Comparison of ENCODE assay signal across 17 cellular contexts in the genomic region with DNA sequence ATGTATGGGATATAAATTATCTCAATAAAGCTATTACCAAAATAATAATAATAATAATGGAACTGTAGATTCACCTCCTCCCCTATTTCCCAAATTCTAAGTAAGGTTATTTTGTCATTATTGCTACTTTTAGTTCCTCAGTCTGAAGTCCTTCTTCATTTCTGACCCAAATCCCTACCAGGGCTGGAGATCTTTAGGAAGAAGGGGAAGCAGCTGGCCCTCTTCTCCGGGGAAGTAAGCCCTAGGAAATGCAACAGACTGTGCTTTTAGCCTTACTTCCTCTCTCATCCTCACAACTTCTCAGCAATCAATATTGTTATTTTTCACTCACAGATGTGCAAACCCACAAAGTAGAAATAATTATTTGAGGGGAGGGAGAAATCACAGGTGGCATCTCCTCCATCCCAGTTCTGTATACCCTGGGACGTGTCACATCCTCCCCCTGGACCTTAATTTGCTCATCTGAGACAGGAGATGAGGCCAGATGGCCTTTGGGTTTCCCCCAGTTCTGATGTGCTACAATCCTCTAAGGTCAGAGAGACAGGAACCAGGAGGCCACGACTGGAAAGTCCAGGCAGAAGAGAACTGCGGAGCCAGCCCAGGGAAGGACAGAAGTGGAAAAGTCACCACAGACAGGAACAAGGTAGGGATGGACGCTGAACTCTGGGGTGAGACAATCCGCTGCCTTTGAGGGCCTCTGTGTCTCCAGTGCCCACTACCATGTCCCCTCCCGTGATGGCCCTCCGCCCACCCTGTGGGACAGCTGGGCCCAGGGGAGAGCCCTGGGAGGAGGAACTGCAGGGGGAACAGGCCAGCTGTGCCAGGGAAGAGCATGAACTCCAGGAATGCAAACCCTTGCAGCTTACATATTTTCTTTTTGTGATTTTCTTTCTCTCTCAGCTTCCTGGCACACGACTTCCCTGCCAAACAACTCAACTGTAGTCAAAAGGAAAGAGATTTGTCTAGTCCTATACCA. TPM values are rescaled to one million over a fixed set of nuclear protein-coding genes. Genes with fewer than 3 reads are reported as not detected.
A peak's percentile ranks its signal among the peaks of the same experiment; 100 is the strongest.
DNase-seq lines count a peak whose midpoint lies in the region; ATAC-seq and TF ChIP-seq lines count a peak whose summit lies in the region.
"Had no signal": no experiment of that assay in that cellular context is flagged by ENCODE, and none has a peak within 500 bp of the region (broad histone marks: within the 10 kb centered on the region; RNA-seq: fewer than 3 reads in every experiment).

No MANE protein-coding gene starts in this region.

- H3K27ac Mint-ChIP-seq in activated T-helper 17 cell treated with anti-CD3 and anti-CD28 coated beads, Interleukin-2, amount 50 U/mL, for 72 hours, result no peak overlapping the region
- H3K27ac Mint-ChIP-seq: activated naive CD4-positive, alpha-beta T cell treated with anti-CD3 and anti-CD28 coated beads, Interleukin-2, amount 50 U/mL, for 24 hours; immature natural killer cell had no signal

- no peak overlapping the region for H3K4me3 Mint-ChIP-seq in activated T-helper 17 cell treated with anti-CD3 and anti-CD28 coated beads, Interleukin-2, amount 50 U/mL, for 72 hours
- H3K4me3 Mint-ChIP-seq: activated naive CD4-positive, alpha-beta T cell treated with anti-CD3 and anti-CD28 coated beads, Interleukin-2, amount 50 U/mL, for 24 hours; central memory CD8-positive, alpha-beta T cell; immature natural killer cell had no signal

- no peak for TF ChIP-seq POLR2A in Peyer's patch (IDR thresholded peaks at IDR 0.05)

- H3K27me3 Mint-ChIP-seq in activated T-helper 17 cell treated with anti-CD3 and anti-CD28 coated beads, Interleukin-2, amount 50 U/mL, for 72 hours, result no peaks in the 10 kb centered on the region
- H3K27me3 Mint-ChIP-seq: activated naive CD4-positive, alpha-beta T cell treated with anti-CD3 and anti-CD28 coated beads, Interleukin-2, amount 50 U/mL, for 24 hours; central memory CD8-positive, alpha-beta T cell had no signal

- no peaks in the 10 kb centered on the region for H3K27me3 ChIP-seq in BLaER1 treated with 17β-estradiol and CSF1 and Interleukin-3, amounts not matched to agents 10 nM and 100 nM
- no peaks in the 10 kb centered on the region for H3K27me3 ChIP-seq in Peyer's patch
- H3K27me3 ChIP-seq in BE2C, result no peaks in the 10 kb centered on the region
- no peaks in the 10 kb centered on the region for H3K27me3 ChIP-seq in foreskin keratinocyte

- peaks cover 0 to 5% (median 0%) of the 10 kb centered on the region in 11 experiments; a peak in 2 of 22 replicates for H4K20me1 ChIP-seq in BLaER1 treated with 17β-estradiol and CSF1 and Interleukin-3, amounts not matched to agents 10 nM and 100 nM

- H3K9me3 ChIP-seq in BLaER1 treated with 17β-estradiol and CSF1 and Interleukin-3, amounts not matched to agents 10 nM and 100 nM (replicated peaks in 1 of 11), result no peaks in the 10 kb centered on the region
- H3K9me3 ChIP-seq in Peyer's patch (no peaks in the 10 kb centered on the region), BE2C (no peaks in the 10 kb centered on the region)

- peaks cover 81 to 100% (median 95%) of the 10 kb centered on the region in 10 experiments for H3K4me1 ChIP-seq in BLaER1 treated with 17β-estradiol and CSF1 and Interleukin-3, amounts not matched to agents 10 nM and 100 nM
- peaks cover 0 to 30% (median 0%) of the 10 kb centered on the region in 4 donors for H3K4me1 ChIP-seq in Peyer's patch
- no peaks in the 10 kb centered on the region for H3K4me1 ChIP-seq in BE2C
- no peaks in the 10 kb centered on the region for H3K4me1 ChIP-seq in foreskin keratinocyte

- H3K4me3 ChIP-seq in BLaER1 treated with 17β-estradiol and CSF1 and Interleukin-3, amounts not matched to agents 10 nM and 100 nM, result peak overlapping the region in 9 of 10 experiments; percentile 6 to 57 (median 46); a peak in 16 of 20 replicates
- H3K4me3 ChIP-seq in Peyer's patch (no peak overlapping the region), BE2C (ENCODE audit: low read depth, low read length) (no peak overlapping the region)

- no peak for DNase-seq in Peyer's patch
- no peak for DNase-seq in left cardiac atrium
- DNase-seq in pons (ENCODE audit: low spot score), result peak; percentile 61
- no peak for DNase-seq in BE2C
- DNase-seq in foreskin keratinocyte, result no peak
- no peak for DNase-seq in NCI-H128 (lab: John Stamatoyannopoulos, UW; ENCODE audit: unreplicated experiment)
- DNase-seq: activated CD4-positive, alpha-beta T cell treated with anti-CD3 and anti-CD28 coated beads, Interleukin-2, amount 50 U/mL, for 48 hours; immature natural killer cell; NCI-H1930; OCI-M1; T-helper 2 cell had no signal

- TF ChIP-seq CTCF in Peyer's patch (IDR thresholded peaks at IDR 0.05) (no peak), BE2C (IDR thresholded peaks at IDR 0.05; ENCODE audit: low read depth, low read length) (no peak), foreskin keratinocyte (conservative IDR thresholded peaks at IDR 0.05) (no peak)

- H3K9ac ChIP-seq in BLaER1 treated with 17β-estradiol and CSF1 and Interleukin-3, amounts not matched to agents 10 nM and 100 nM, result peak overlapping the region; percentile 56 to 78 (median 61); a peak in 20 of 22 replicates

- peak overlapping the region; percentile 78 to 99 (median 87) for H3K4me2 ChIP-seq in BLaER1 treated with 17β-estradiol and CSF1 and Interleukin-3, amounts not matched to agents 10 nM and 100 nM

- peak overlapping the region; percentile 57 to 86 (median 72) for H3K27ac ChIP-seq in BLaER1 treated with 17β-estradiol and CSF1 and Interleukin-3, amounts not matched to agents 10 nM and 100 nM
- H3K27ac ChIP-seq in Peyer's patch (peak overlapping the region in 3 of 4 donors; percentile 19 to 35 (median 35)), foreskin keratinocyte (no peak overlapping the region)

- peak; percentile 16 to 30 for ATAC-seq in left cardiac atrium
- ATAC-seq in foreskin keratinocyte, result no peak
- ATAC-seq in activated T-helper 17 cell treated with anti-CD3 and anti-CD28 coated beads, Interleukin-2, amount 50 U/mL, for 72 hours (replicated peaks), result no peak

- peaks cover 6% of the 10 kb centered on the region for H3K4me1 Mint-ChIP-seq in activated T-helper 17 cell treated with anti-CD3 and anti-CD28 coated beads, Interleukin-2, amount 50 U/mL, for 72 hours

- no peaks in the 10 kb centered on the region for H3K36me3 Mint-ChIP-seq in activated T-helper 17 cell treated with anti-CD3 and anti-CD28 coated beads, Interleukin-2, amount 50 U/mL, for 72 hours (ENCODE audit: low read depth)
- H3K36me3 Mint-ChIP-seq: activated naive CD4-positive, alpha-beta T cell treated with anti-CD3 and anti-CD28 coated beads, Interleukin-2, amount 50 U/mL, for 24 hours; immature natural killer cell had no signal

- intact Hi-C loops in left cardiac atrium (cut with DNase I), result no loop called here

- H3K36me3 ChIP-seq in BLaER1 treated with 17β-estradiol and CSF1 and Interleukin-3, amounts not matched to agents 10 nM and 100 nM, result peaks cover 0 to 7% (median 0%) of the 10 kb centered on the region in 11 experiments; a peak in 2 of 22 replicates
- H3K36me3 ChIP-seq in Peyer's patch (no peaks in the 10 kb centered on the region), BE2C (no peaks in the 10 kb centered on the region)

- no peaks in the 10 kb centered on the region for H3K9me3 Mint-ChIP-seq in activated T-helper 17 cell treated with anti-CD3 and anti-CD28 coated beads, Interleukin-2, amount 50 U/mL, for 72 hours
- H3K9me3 Mint-ChIP-seq: activated naive CD4-positive, alpha-beta T cell treated with anti-CD3 and anti-CD28 coated beads, Interleukin-2, amount 50 U/mL, for 24 hours; central memory CD8-positive, alpha-beta T cell; immature natural killer cell had no signal

RNA-seq across cellular contexts. Expression of a gene that starts 10.6 kb away (rescaled TPM):
- total RNA-seq in Peyer's patch, result 100 to 1,000 TPM in 3 of 4 donors, 10 to 100 TPM in 1; 90.8 to 547 (median 393) TPM
- total RNA-seq in left cardiac atrium, result 100 to 1,000 TPM in 1 of 2 donors, 10 to 100 TPM in 1; 89.6 to 117 TPM
- 15.8 TPM for polyA plus RNA-seq in BE2C (2012; ENCODE audit: insufficient read depth, insufficient read length, low read depth)
- 125 and 135 TPM in 2 replicates for total RNA-seq in foreskin keratinocyte
- polyA plus RNA-seq in foreskin keratinocyte, result 113 TPM in 2 replicates
- total RNA-seq in activated T-helper 17 cell treated with anti-CD3 and anti-CD28 coated beads, Interleukin-2, amount 50 U/mL, for 72 hours, result 10 to 100 TPM; 42.1 to 74.1 TPM

RNA-seq across cellular contexts. Expression of a gene that starts 22.9 kb away (rescaled TPM):
- total RNA-seq in Peyer's patch, result 100 to 1,000 TPM in 3 of 4 donors, 10 to 100 TPM in 1; 93.3 to 275 (median 143) TPM
- total RNA-seq in left cardiac atrium, result 1 to 10 TPM in 1 of 2 donors, under 1 TPM in 1; 0.85 to 3.5 TPM
- polyA plus RNA-seq in BE2C (2012; ENCODE audit: insufficient read depth, insufficient read length, low read depth), result not detected
- total RNA-seq in foreskin keratinocyte, result 1.1 and 3.2 TPM in 2 replicates
- 1.2 and 3.2 TPM in 2 replicates for polyA plus RNA-seq in foreskin keratinocyte
- total RNA-seq in activated T-helper 17 cell treated with anti-CD3 and anti-CD28 coated beads, Interleukin-2, amount 50 U/mL, for 72 hours, result 1 to 10 TPM in 1 of 2 donors, not detected in 1; 1.6 TPM
- polyA plus RNA-seq: neural cell had no signal

RNA-seq across cellular contexts. Expression of a gene that starts 31.5 kb away (rescaled TPM):
- 100 to 1,000 TPM; 113 to 313 (median 294) TPM for total RNA-seq in Peyer's patch
- 10 to 100 TPM; 40.4 to 66.6 TPM for total RNA-seq in left cardiac atrium
- 1.2 TPM for polyA plus RNA-seq in BE2C (2012; ENCODE audit: insufficient read depth, insufficient read length, low read depth)
- total RNA-seq in foreskin keratinocyte, result 112 and 121 TPM in 2 replicates
- polyA plus RNA-seq in foreskin keratinocyte, result 119 and 138 TPM in 2 replicates
- under 1 TPM; 0.56 to 0.61 TPM for total RNA-seq in activated T-helper 17 cell treated with anti-CD3 and anti-CD28 coated beads, Interleukin-2, amount 50 U/mL, for 72 hours
- polyA plus RNA-seq: neural cell had no signal

RNA-seq across cellular contexts. Expression of a gene that starts 42.0 kb away (rescaled TPM):
- total RNA-seq in Peyer's patch, result 100 to 1,000 TPM; 145 to 543 (median 176) TPM
- total RNA-seq in left cardiac atrium, result 1 to 10 TPM; 5.0 to 6.8 TPM
- polyA plus RNA-seq in BE2C (2012; ENCODE audit: insufficient read depth, insufficient read length, low read depth), result 0.23 TPM
- 3.3 and 4.5 TPM in 2 replicates for total RNA-seq in foreskin keratinocyte
- 3.5 and 3.6 TPM in 2 replicates for polyA plus RNA-seq in foreskin keratinocyte
- not detected for total RNA-seq in activated T-helper 17 cell treated with anti-CD3 and anti-CD28 coated beads, Interleukin-2, amount 50 U/mL, for 72 hours
- total RNA-seq: Daoy had no signal
- polyA plus RNA-seq: neural cell had no signal

Comparison
In these comparisons a context has a peak if more than half of its experiments do, and no peak if none do; other contexts are left out.
1. H3K4me3 ChIP-seq: peak in BLaER1 treated with 17β-estradiol and CSF1 and Interleukin-3, amounts not matched to agents 10 nM and 100 nM (9 of 10); none in Peyer's patch (0 of 4) and BE2C (single experiment).
2. ATAC-seq: peak in left cardiac atrium (2 of 2); none in foreskin keratinocyte (single experiment) and activated T-helper 17 cell treated with anti-CD3 and anti-CD28 coated beads, Interleukin-2, amount 50 U/mL, for 72 hours (single experiment).
3. RNA of a gene that starts 22.9 kb away (total RNA-seq): 93.3 to 275 TPM in Peyer's patch; 0.85 to 3.5 TPM in left cardiac atrium, 1.1 to 3.2 TPM in foreskin keratinocyte and 1.6 TPM in activated T-helper 17 cell treated with anti-CD3 and anti-CD28 coated beads, Interleukin-2, amount 50 U/mL, for 72 hours; every median in the first group is over 10 times any median in the second.
4. RNA of a gene that starts 31.5 kb away (total RNA-seq): 113 to 313 TPM in Peyer's patch, 112 to 121 TPM in foreskin keratinocyte and 40.4 to 66.6 TPM in left cardiac atrium; 0.56 to 0.61 TPM in activated T-helper 17 cell treated with anti-CD3 and anti-CD28 coated beads, Interleukin-2, amount 50 U/mL, for 72 hours; every median in the first group is over 10 times any median in the second.